8 cellular contexts compared by ENCODE assay signal in the genomic region with DNA sequence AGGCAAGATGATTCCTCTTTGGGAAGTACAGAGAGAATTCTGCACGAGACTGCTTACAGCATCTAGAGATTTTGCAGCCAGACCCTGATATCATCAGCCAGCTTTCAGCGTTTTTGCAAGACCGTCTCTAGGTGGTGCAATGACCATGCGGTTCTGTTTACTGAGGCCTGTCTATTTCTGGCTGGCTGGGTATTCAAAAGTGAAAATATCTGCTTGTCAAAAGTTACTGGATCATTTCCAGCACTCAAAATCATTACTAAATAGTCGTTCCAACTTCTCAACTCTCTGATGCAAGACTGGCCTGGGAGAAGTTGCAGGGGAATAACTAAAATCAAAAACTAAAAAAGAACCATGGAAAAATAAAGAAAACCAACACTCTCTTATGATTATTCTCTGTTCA.
DNase-seq lines count a peak whose midpoint lies in the region; ATAC-seq, FAIRE-seq and TF ChIP-seq lines count a peak whose summit lies in the region.

No MANE protein-coding gene starts in this region.

- H3K4me1 ChIP-seq in NT2/D1 (ENCODE audit: insufficient read depth, insufficient read length) = no peaks in the 10 kb centered on the region

- peaks cover 73% of the 10 kb centered on the region for H3K36me3 Mint-ChIP-seq in stimulated activated effector memory CD8-positive, alpha-beta T cell treated with anti-CD3 and anti-CD28 coated beads, Interleukin-12 subunit alpha, Interleukin-12 subunit beta, amount 100 ng/mL, for 72 hours

- peak; percentile 76 for ATAC-seq in HG03354 (IDR thresholded peaks at IDR 0.05; ENCODE audit: poor library complexity, severe bottlenecking, unreplicated experiment)
- ATAC-seq in stimulated activated effector memory CD8-positive, alpha-beta T cell treated with anti-CD3 and anti-CD28 coated beads, Interleukin-12 subunit alpha, Interleukin-12 subunit beta, amount 100 ng/mL, for 72 hours = no peak

- no peaks in the 10 kb centered on the region for H3K27me3 ChIP-seq in NT2/D1 (ENCODE audit: insufficient read depth, insufficient read length)

- H3K4me1 Mint-ChIP-seq in stimulated activated effector memory CD8-positive, alpha-beta T cell treated with anti-CD3 and anti-CD28 coated beads, Interleukin-12 subunit alpha, Interleukin-12 subunit beta, amount 100 ng/mL, for 72 hours = peaks cover 5% of the 10 kb centered on the region

- FAIRE-seq in D721Med (lab: Jason Lieb, UNC) (no peak), islet of Langerhans (lab: Jason Lieb, UNC) (peak; percentile 21)

- peaks cover 10% of the 10 kb centered on the region; the same call in 1 of the 2 replicates for H3K9me3 ChIP-seq in NT2/D1 (ENCODE audit: insufficient read depth, low read length)

- peaks cover 4% of the 10 kb centered on the region for H3K36me3 ChIP-seq in NT2/D1 (ENCODE audit: insufficient read depth, insufficient read length, low read length)

- peak overlapping the region; percentile 45 for H3K27ac Mint-ChIP-seq in stimulated activated effector memory CD8-positive, alpha-beta T cell treated with anti-CD3 and anti-CD28 coated beads, Interleukin-12 subunit alpha, Interleukin-12 subunit beta, amount 100 ng/mL, for 72 hours

- no peak overlapping the region for H3K9ac ChIP-seq in NT2/D1 (ENCODE audit: insufficient read length, low read depth)

- H3K4me3 ChIP-seq in NT2/D1 (ENCODE audit: insufficient read length, low read depth) = no peak overlapping the region
- no peak overlapping the region for H3K4me3 ChIP-seq in astrocyte of the spinal cord (ENCODE audit: low read depth, low read length)

- DNase-seq in D721Med (ENCODE audit: insufficient read length, low spot score) = no peak
- peak; percentile 15 for DNase-seq in GM19240 (ENCODE audit: insufficient read length, low spot score)
- peak; percentile 55 for DNase-seq in NT2/D1 (ENCODE audit: low read depth, low spot score)
- peak; percentile 4 for DNase-seq in astrocyte of the spinal cord (ENCODE audit: low read depth, low spot score)
- DNase-seq in stimulated activated effector memory CD8-positive, alpha-beta T cell treated with anti-CD3 and anti-CD28 coated beads, Interleukin-12 subunit alpha, Interleukin-12 subunit beta, amount 100 ng/mL, for 72 hours (ENCODE audit: low spot score in 2 of 2) = no peak
- DNase-seq in stimulated activated CD4-positive, alpha-beta T cell treated with anti-CD3 and anti-CD28 coated beads, Interleukin-2, amount 100 ng/mL, for 24 hours = no peak

- H3K4me3 Mint-ChIP-seq in stimulated activated effector memory CD8-positive, alpha-beta T cell treated with anti-CD3 and anti-CD28 coated beads, Interleukin-12 subunit alpha, Interleukin-12 subunit beta, amount 100 ng/mL, for 72 hours = no peak overlapping the region

- H3K9me3 Mint-ChIP-seq in stimulated activated effector memory CD8-positive, alpha-beta T cell treated with anti-CD3 and anti-CD28 coated beads, Interleukin-12 subunit alpha, Interleukin-12 subunit beta, amount 100 ng/mL, for 72 hours = no peaks in the 10 kb centered on the region

- in situ Hi-C loops in astrocyte of the spinal cord (cut with HindIII; ENCODE audit: low sequenced_read_pairs) = no loop called here

- TF ChIP-seq CTCF in D721Med (IDR thresholded peaks at IDR 0.05; ENCODE audit: insufficient read depth, missing control alignments) = peak; percentile 63
- no peak for TF ChIP-seq CTCF in astrocyte of the spinal cord (IDR thresholded peaks at IDR 0.05; ENCODE audit: low read depth, low read length)

Comparison
In these comparisons a context has a peak if more than half of its experiments do, and no peak if none do; other contexts are left out.
1. DNase-seq: peak in GM19240 (single experiment), NT2/D1 (single experiment) and astrocyte of the spinal cord (single experiment); none in D721Med (single experiment), stimulated activated effector memory CD8-positive, alpha-beta T cell treated with anti-CD3 and anti-CD28 coated beads, Interleukin-12 subunit alpha, Interleukin-12 subunit beta, amount 100 ng/mL, for 72 hours (0 of 2) and stimulated activated CD4-positive, alpha-beta T cell treated with anti-CD3 and anti-CD28 coated beads, Interleukin-2, amount 100 ng/mL, for 24 hours (0 of 2).